9 cellular contexts compared by ENCODE assay signal in genomic region chr14:68312884-68313725, GRCh38.
A peak's percentile ranks its signal among the peaks of the same experiment; 100 is the strongest.
DNase-seq lines count a peak whose midpoint lies in the region; ATAC-seq lines count a peak whose summit lies in the region.
"Had no signal": no experiment of that assay in that cellular context is flagged by ENCODE, and none has a peak within 500 bp of the region (broad histone marks: within the 10 kb centered on the region; RNA-seq: fewer than 3 reads in every experiment).

No MANE protein-coding gene starts in this region.

- DNase-seq in Ammon's horn (ENCODE audit: low spot score) (peak; percentile 31), HPDE6-E6E7 (ENCODE audit: extremely low spot score) (no peak), NCI-H2196 treated with DMSO at 0.1 percent for 48 hours (lab: John Stamatoyannopoulos, UW; ENCODE audit: unreplicated experiment) (no peak), SHP77 treated with DMSO at 0.1 percent for 48 hours (lab: John Stamatoyannopoulos, UW) (no peak), NOMO-1 treated with dmso at 0.1 percent for 144 hours (lab: John Stamatoyannopoulos, UW; ENCODE audit: unreplicated experiment) (no peak)
- peak; percentile 47 to 48 for DNase-seq in activated T-cell treated with anti-CD3 and anti-CD28 coated beads, Interleukin-2, amount 50 U/mL, for 48 hours
- DNase-seq: effector memory CD4-positive, alpha-beta T cell had no signal

- ATAC-seq in GM19035 (IDR thresholded peaks at IDR 0.05; ENCODE audit: unreplicated experiment) (peak; percentile 92), HG02938 (IDR thresholded peaks at IDR 0.05; ENCODE audit: unreplicated experiment) (peak; percentile 91)

Comparison
In these comparisons a context has a peak if more than half of its experiments do, and no peak if none do; other contexts are left out.
1. DNase-seq: peak in Ammon's horn (single experiment) and activated T-cell treated with anti-CD3 and anti-CD28 coated beads, Interleukin-2, amount 50 U/mL, for 48 hours (2 of 2); none in HPDE6-E6E7 (single experiment), NCI-H2196 treated with DMSO at 0.1 percent for 48 hours (single experiment), SHP77 treated with DMSO at 0.1 percent for 48 hours (single experiment) and NOMO-1 treated with dmso at 0.1 percent for 144 hours (single experiment).